1 cellular context compared by ENCODE assay signal in the genomic region with DNA sequence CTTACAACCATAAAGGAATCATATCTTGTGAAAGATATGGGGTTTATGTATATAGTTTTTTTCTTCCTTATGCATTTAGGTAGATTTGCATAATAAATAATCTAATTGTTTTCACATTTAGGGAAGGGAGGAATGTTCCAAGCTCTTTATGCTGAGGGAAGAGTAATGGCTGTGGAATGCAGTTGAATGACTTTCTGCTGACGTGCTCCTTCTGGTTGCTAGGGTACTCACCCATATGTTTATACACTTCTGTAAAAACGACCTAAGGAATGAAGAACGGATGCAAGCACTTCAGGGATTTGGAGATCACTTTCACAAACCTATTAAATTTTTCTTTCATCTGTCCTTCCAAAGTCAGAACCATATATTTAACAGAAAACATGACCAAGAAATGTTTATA.
A peak's percentile ranks its signal among the peaks of the same experiment; 100 is the strongest.
TF ChIP-seq lines count a peak whose summit lies in the region.

No MANE protein-coding gene starts in this region.

TF ChIP-seq in HepG2, 621 proteins besides CTCF, POLR2A, EP300 and RAD21 (continued from another document):
- TF ChIP-seq, protein P1, sequence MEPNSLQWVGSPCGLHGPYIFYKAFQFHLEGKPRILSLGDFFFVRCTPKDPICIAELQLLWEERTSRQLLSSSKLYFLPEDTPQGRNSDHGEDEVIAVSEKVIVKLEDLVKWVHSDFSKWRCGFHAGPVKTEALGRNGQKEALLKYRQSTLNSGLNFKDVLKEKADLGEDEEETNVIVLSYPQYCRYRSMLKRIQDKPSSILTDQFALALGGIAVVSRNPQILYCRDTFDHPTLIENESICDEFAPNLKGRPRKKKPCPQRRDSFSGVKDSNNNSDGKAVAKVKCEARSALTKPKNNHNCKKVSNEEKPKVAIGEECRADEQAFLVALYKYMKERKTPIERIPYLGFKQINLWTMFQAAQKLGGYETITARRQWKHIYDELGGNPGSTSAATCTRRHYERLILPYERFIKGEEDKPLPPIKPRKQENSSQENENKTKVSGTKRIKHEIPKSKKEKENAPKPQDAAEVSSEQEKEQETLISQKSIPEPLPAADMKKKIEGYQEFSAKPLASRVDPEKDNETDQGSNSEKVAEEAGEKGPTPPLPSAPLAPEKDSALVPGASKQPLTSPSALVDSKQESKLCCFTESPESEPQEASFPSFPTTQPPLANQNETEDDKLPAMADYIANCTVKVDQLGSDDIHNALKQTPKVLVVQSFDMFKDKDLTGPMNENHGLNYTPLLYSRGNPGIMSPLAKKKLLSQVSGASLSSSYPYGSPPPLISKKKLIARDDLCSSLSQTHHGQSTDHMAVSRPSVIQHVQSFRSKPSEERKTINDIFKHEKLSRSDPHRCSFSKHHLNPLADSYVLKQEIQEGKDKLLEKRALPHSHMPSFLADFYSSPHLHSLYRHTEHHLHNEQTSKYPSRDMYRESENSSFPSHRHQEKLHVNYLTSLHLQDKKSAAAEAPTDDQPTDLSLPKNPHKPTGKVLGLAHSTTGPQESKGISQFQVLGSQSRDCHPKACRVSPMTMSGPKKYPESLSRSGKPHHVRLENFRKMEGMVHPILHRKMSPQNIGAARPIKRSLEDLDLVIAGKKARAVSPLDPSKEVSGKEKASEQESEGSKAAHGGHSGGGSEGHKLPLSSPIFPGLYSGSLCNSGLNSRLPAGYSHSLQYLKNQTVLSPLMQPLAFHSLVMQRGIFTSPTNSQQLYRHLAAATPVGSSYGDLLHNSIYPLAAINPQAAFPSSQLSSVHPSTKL (CRISPR knock-in tag; IDR thresholded peaks at IDR 0.05) = peak; percentile 14; the same call in 1 of the 2 replicates
- TF ChIP-seq MAFK (conservative IDR thresholded peaks at IDR 0.05 in 1 of 2, IDR thresholded peaks at IDR 0.05 in 1 of 2; ENCODE audit: low read length in 2 of 2) = peak; percentile 83 to 85
- TF ChIP-seq RFX3 (CRISPR knock-in tag; IDR thresholded peaks at IDR 0.05) = peak; percentile 50; the same call in 1 of the 2 replicates
TF ChIP-seq in HepG2: peak in this region for 7.
